ENCODE assay signal across 3 cellular contexts in the genomic region with DNA sequence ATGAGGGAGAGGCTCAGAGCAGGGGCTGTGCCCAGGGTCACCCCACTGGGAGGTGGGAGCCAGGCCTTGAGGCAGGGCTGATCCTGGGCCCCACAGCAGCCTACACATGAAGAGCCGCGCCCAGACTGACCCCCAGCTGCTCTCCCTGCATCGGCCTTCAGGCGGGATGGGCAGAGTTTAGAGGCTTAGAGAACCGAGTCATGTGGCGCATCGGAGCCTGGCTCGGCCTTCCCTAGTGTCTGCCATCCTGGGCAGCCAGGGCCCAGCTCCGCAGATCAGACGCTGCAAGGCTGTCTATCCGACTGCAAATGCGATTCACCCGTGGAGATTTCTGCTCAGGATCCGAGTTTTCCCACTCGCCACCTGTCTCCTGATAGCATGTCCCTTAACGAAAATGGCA. TPM values are rescaled to one million over a fixed set of nuclear protein-coding genes. Genes with fewer than 3 reads are reported as not detected.
"Had no signal": no experiment of that assay in that cellular context is flagged by ENCODE, and none has a peak within 500 bp of the region (broad histone marks: within the 10 kb centered on the region; RNA-seq: fewer than 3 reads in every experiment).

No MANE protein-coding gene starts in this region.

RNA-seq across cellular contexts. Expression of a gene that starts 40.3 kb away (rescaled TPM):
- total RNA-seq: activated T-helper 1 cell treated with anti-CD3 and anti-CD28 coated beads, Interleukin-12 subunit alpha, Interleukin-12 subunit beta, Interleukin-2, Interleukin-4 antibody, amounts not matched to agents 30 ng/mL and 10 ng/mL and 1 ng/mL, durations not matched to agents 14 hours and 24 hours and 36 hours; MCF 10A; PC-9 had no signal
